In genomic region chr11:109798521-109798920, GRCh38 we compare ENCODE assay signal across 19 cellular contexts.
"Had no signal": no experiment of that assay in that cellular context is flagged by ENCODE, and none has a peak within 500 bp of the region (broad histone marks: within the 10 kb centered on the region; RNA-seq: fewer than 3 reads in every experiment).

No MANE protein-coding gene starts in this region.

- H3K9me3 ChIP-seq: esophagus squamous epithelium, gastrocnemius medialis, ovary, tibial artery, upper lobe of left lung, vagina had no signal

- H3K4me2 ChIP-seq: smooth muscle cell had no signal

- H3K27ac ChIP-seq: esophagus squamous epithelium, gastrocnemius medialis, heart right ventricle, ovary, tibial artery, upper lobe of left lung, vagina had no signal

- H3K27me3 ChIP-seq: esophagus squamous epithelium, gastrocnemius medialis, heart right ventricle, ovary, tibial artery, upper lobe of left lung, vagina had no signal

- H3K4me3 ChIP-seq: esophagus squamous epithelium, gastrocnemius medialis, heart right ventricle, ovary, smooth muscle cell, tibial artery, upper lobe of left lung, vagina had no signal

- ATAC-seq: effector memory CD8-positive, alpha-beta T cell; gastrocnemius medialis; heart right ventricle; left lobe of liver; natural killer cell; right cardiac atrium; stimulated activated effector memory CD8-positive, alpha-beta T cell treated with anti-CD3 and anti-CD28 coated beads, Interleukin-12 subunit alpha, Interleukin-12 subunit beta, amount 100 ng/mL, for 72 hours had no signal

- H3K36me3 ChIP-seq: esophagus squamous epithelium, gastrocnemius medialis, heart right ventricle, ovary, tibial artery, upper lobe of left lung, vagina had no signal

- H3K4me1 ChIP-seq: esophagus squamous epithelium, gastrocnemius medialis, tibial artery, upper lobe of left lung, vagina had no signal

- FAIRE-seq: colon had no signal

- DNase-seq: effector memory CD8-positive, alpha-beta T cell; esophagus squamous epithelium; gastrocnemius medialis; heart right ventricle; hypothalamus; islet precursor cell; mammary epithelial cell; natural killer cell; ovary; right cardiac atrium; stimulated activated CD4-positive, alpha-beta T cell treated with anti-CD3 and anti-CD28 coated beads, Interleukin-2, amount 100 ng/mL, for 48 hours; stimulated activated CD8-positive, alpha-beta memory T cell treated with anti-CD3 and anti-CD28 coated beads, Interleukin-4, amount 100 ng/mL, for 48 hours; tibial artery; upper lobe of left lung had no signal
